Comparison of ENCODE assay signal across 8 cellular contexts in the genomic region with DNA sequence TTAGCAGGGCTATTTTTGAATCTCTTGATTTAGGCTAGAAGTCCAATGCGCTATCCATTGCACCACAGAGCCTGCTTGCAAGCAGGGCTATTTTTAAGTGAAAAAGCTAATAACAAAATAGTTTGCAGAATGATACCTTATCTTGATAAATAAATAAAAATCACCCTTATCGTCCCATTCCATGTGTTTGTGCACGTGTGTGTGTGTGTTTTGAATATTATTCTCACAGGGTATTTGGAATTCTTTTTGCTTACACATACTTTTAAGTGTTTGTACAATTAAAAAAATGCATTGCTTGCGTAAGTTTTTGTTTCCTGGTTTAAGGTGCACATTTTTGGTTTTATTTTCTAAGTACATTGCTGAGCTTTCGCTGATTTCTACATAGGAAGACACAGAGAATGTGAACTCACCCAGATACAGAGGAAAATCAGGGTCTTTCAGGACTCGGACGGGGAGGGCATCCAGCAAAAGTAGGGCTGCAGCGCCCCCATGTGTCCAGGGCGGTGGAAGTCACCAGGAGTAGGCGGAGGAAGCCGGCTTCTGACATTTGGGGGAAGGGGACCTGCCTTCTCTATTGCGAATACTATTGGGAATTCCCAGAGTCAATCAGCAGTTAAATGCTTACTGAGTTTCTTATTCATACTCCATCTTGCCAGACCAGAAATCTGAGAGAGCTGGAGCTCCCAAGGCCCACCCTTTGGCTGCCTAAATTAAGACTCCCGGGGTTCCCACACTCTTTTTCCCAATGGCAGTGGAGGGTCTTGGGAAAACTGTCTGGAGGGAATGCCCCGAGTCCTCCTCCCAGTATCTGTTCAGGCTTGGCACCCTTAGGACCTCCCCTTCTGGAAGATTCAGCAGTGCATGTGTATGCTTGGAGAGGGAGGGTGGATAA. TPM values are rescaled to one million over a fixed set of nuclear protein-coding genes. Genes with fewer than 3 reads are reported as not detected.
DNase-seq lines count a peak whose midpoint lies in the region; ATAC-seq and TF ChIP-seq lines count a peak whose summit lies in the region.

No MANE protein-coding gene starts in this region.

- H3K27me3 ChIP-seq in liver (ENCODE audit: control insufficient read depth in 4 of 4, insufficient read depth in 4 of 4, low read length in 3 of 4) = no peaks in the 10 kb centered on the region

- peak overlapping the region; percentile 75 to 88 for H3K27ac ChIP-seq in liver (ENCODE audit: low read depth in 1 of 2, low read length in 2 of 2)

- peaks cover 0 to 14% (median 11%) of the 10 kb centered on the region in 4 donors for H3K4me1 ChIP-seq in liver (ENCODE audit: control insufficient read depth in 4 of 4, insufficient read depth in 4 of 4, low read length in 3 of 4)

- H3K9me3 ChIP-seq in liver (ENCODE audit: control insufficient read depth in 4 of 4, low read length in 3 of 4) = no peaks in the 10 kb centered on the region

- peak overlapping the region; percentile 43 to 68 for H3K9ac ChIP-seq in liver (ENCODE audit: low read depth in 1 of 2, low read length in 2 of 2)

- DNase-seq in GM12864 (ENCODE audit: low read depth) = peak; percentile 53
- DNase-seq in NCI-H446 treated with DMSO at 0.1 percent for 48 hours (lab: John Stamatoyannopoulos, UW) = peak; percentile 68
- peak; percentile 73 to 84 for DNase-seq in activated CD4-positive, alpha-beta T cell treated with anti-CD3 and anti-CD28 coated beads, Interleukin-2, amount 50 U/mL, for 24 hours (ENCODE audit: low read depth in 1 of 2, low spot score in 1 of 2)
- DNase-seq in dedifferentiated amniotic fluid mesenchymal stem cell (ENCODE audit: extremely low spot score) = peak; percentile 73
- DNase-seq in stimulated activated CD4-positive, alpha-beta T cell treated with anti-CD3 and anti-CD28 coated beads, Interleukin-4, amount 100 ng/mL, for 24 hours = peak; percentile 89

- TF ChIP-seq CTCF in GM12864 (IDR thresholded peaks at IDR 0.05; ENCODE audit: low read depth, low read length, missing control alignments) (peak; percentile 85), liver (IDR thresholded peaks at IDR 0.05; ENCODE audit: low read depth, low read length, missing input control) (peak; percentile 89)

- peak; percentile 97 for TF ChIP-seq RAD21 in liver (IDR thresholded peaks at IDR 0.05)

- no peaks in the 10 kb centered on the region for H3K36me3 ChIP-seq in liver (ENCODE audit: control insufficient read depth in 4 of 4, insufficient read depth in 3 of 4, low read depth in 1 of 4, low read length in 3 of 4)

- peak overlapping the region; percentile 21; the same call in 1 of the 2 replicates for H3K4me3 ChIP-seq in GM12864 (ENCODE audit: low read depth, low read length)
- peak overlapping the region in 1 of 3 donors; percentile 19 for H3K4me3 ChIP-seq in liver (ENCODE audit: low read depth in 1 of 3, low read length in 3 of 3)

- ATAC-seq in HG02981 (IDR thresholded peaks at IDR 0.05; ENCODE audit: unreplicated experiment) (peak; percentile 44), GM18861 (IDR thresholded peaks at IDR 0.05; ENCODE audit: unreplicated experiment) (no peak)

- WGBS in liver = 14% methylated on average over 14 of the region's 14 CpGs

TF ChIP-seq in liver, 16 proteins besides CTCF, POLR2A, EP300 and RAD21:
- peak; percentile 21 to 61 for TF ChIP-seq HNF4A (conservative IDR thresholded peaks at IDR 0.05)
- TF ChIP-seq SP1 (IDR thresholded peaks at IDR 0.05) = no peak
- TF ChIP-seq, protein P1, sequence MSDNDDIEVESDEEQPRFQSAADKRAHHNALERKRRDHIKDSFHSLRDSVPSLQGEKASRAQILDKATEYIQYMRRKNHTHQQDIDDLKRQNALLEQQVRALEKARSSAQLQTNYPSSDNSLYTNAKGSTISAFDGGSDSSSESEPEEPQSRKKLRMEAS (IDR thresholded peaks at IDR 0.05) = no peak
- TF ChIP-seq, protein P2, sequence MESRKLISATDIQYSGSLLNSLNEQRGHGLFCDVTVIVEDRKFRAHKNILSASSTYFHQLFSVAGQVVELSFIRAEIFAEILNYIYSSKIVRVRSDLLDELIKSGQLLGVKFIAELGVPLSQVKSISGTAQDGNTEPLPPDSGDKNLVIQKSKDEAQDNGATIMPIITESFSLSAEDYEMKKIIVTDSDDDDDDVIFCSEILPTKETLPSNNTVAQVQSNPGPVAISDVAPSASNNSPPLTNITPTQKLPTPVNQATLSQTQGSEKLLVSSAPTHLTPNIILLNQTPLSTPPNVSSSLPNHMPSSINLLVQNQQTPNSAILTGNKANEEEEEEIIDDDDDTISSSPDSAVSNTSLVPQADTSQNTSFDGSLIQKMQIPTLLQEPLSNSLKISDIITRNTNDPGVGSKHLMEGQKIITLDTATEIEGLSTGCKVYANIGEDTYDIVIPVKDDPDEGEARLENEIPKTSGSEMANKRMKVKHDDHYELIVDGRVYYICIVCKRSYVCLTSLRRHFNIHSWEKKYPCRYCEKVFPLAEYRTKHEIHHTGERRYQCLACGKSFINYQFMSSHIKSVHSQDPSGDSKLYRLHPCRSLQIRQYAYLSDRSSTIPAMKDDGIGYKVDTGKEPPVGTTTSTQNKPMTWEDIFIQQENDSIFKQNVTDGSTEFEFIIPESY (IDR thresholded peaks at IDR 0.05) = no peak
- TF ChIP-seq YY1 (IDR thresholded peaks at IDR 0.05) = no peak
- TF ChIP-seq TAF1 (conservative IDR thresholded peaks at IDR 0.05) = no peak
- no peak for TF ChIP-seq FOXA2 (IDR thresholded peaks at IDR 0.05)
- TF ChIP-seq RXRA (IDR thresholded peaks at IDR 0.05) = peak in 1 of 2 donors; percentile 29
- TF ChIP-seq, protein P3, sequence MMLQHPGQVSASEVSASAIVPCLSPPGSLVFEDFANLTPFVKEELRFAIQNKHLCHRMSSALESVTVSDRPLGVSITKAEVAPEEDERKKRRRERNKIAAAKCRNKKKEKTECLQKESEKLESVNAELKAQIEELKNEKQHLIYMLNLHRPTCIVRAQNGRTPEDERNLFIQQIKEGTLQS (IDR thresholded peaks at IDR 0.05) = peak; percentile 51
- TF ChIP-seq FOXA1 (IDR thresholded peaks at IDR 0.05) = no peak
- TF ChIP-seq EGR1 (IDR thresholded peaks at IDR 0.05; ENCODE audit: low read depth in 2 of 2) = peak; percentile 10 to 21
- TF ChIP-seq NR2F2 (IDR thresholded peaks at IDR 0.05) = no peak
- peak in 1 of 2 donors; percentile 23 for TF ChIP-seq JUND (IDR thresholded peaks at IDR 0.05)
- TF ChIP-seq GABPA (IDR thresholded peaks at IDR 0.05 in 1 of 2, conservative IDR thresholded peaks at IDR 0.05 in 1 of 2) = no peak

RNA-seq across cellular contexts. Expression of a gene that starts 27.2 kb away (rescaled TPM):
- 10 to 100 TPM in 1 of 2 donors, 1 to 10 TPM in 1; 6.4 to 15.7 TPM for total RNA-seq in liver
- polyA plus RNA-seq in liver = 10 to 100 TPM; 11.3 to 19.5 TPM
